22 cellular contexts compared by ENCODE assay signal in the genomic region with DNA sequence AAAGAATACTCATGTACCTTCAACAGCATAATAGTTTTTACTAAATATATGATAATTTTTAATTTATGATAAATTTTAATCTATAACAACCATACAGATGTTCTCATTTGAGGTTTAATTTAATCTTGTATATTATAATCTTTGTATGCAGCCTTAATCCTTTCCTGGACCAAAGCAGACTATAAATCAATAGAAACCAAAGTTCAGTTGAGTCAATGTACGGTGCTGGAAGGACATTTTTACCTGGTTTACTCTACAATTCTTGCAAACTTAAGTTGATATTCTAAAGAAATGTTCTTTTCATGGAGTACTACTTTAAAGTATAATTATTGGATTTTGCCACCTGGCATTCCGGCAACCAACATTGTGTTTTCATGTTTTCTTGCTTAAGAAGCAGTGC.
"Had no signal": no experiment of that assay in that cellular context is flagged by ENCODE, and none has a peak within 500 bp of the region (broad histone marks: within the 10 kb centered on the region; RNA-seq: fewer than 3 reads in every experiment).

No MANE protein-coding gene starts in this region.

- H3K27ac ChIP-seq: coronary artery, dorsolateral prefrontal cortex, esophagus muscularis mucosa, foreskin keratinocyte, gastrocnemius medialis, heart right ventricle, left ventricle myocardium inferior, lower lobe of right lung had no signal

- H3K4me1 ChIP-seq: foreskin keratinocyte, gastrocnemius medialis, heart right ventricle, left ventricle myocardium inferior, lower lobe of right lung had no signal

- DNase-seq: dermis blood vessel endothelial cell; dorsolateral prefrontal cortex; effector CD4-positive, alpha-beta T cell; effector memory CD4-positive, alpha-beta T cell; foreskin keratinocyte; gastrocnemius medialis; glutamatergic neuron; head of caudate nucleus; heart right ventricle; hippocampal formation; left cardiac atrium; left ventricle myocardium inferior; lower lobe of right lung; mesenchymal stem cell; mucosa of descending colon; naive B cell had no signal

- ATAC-seq: foreskin keratinocyte, gastrocnemius medialis, heart right ventricle, left cardiac atrium, lower lobe of right lung, mucosa of descending colon had no signal

- H3K9me3 ChIP-seq: esophagus muscularis mucosa, gastrocnemius medialis, heart right ventricle, left ventricle myocardium inferior, lower lobe of right lung, mucosa of descending colon had no signal

- H3K36me3 ChIP-seq: esophagus muscularis mucosa, gastrocnemius medialis, heart right ventricle, left ventricle myocardium inferior, lower lobe of right lung had no signal

- H3K4me3 ChIP-seq: coronary artery, dorsolateral prefrontal cortex, esophagus muscularis mucosa, gastrocnemius medialis, heart right ventricle, left ventricle myocardium inferior, lower lobe of right lung, mucosa of descending colon had no signal

- FAIRE-seq: colon, endothelial cell of umbilical vein, islet of Langerhans, keratinocyte had no signal

- H3K27me3 ChIP-seq: esophagus muscularis mucosa, gastrocnemius medialis, heart right ventricle had no signal
